7 cellular contexts compared by ENCODE assay signal in genomic region chr12:22275847-22276246, GRCh38. TPM values are rescaled to one million over a fixed set of nuclear protein-coding genes. Genes with fewer than 3 reads are reported as not detected.
DNase-seq lines count a peak whose midpoint lies in the region; ATAC-seq and TF ChIP-seq lines count a peak whose summit lies in the region.

No MANE protein-coding gene starts in this region.

- H3K27me3 Mint-ChIP-seq in activated T-helper 1 cell treated with anti-CD3 and anti-CD28 coated beads, Interleukin-12 subunit alpha, Interleukin-12 subunit beta, Interleukin-2, Interleukin-4 antibody, amounts not matched to agents 30 ng/mL and 10 ng/mL and 1 ng/mL, durations not matched to agents 14 hours and 24 hours and 36 hours (ENCODE audit: insufficient read depth) = peaks cover 1% of the 10 kb centered on the region

- H3K9me3 ChIP-seq in NT2/D1 (ENCODE audit: insufficient read depth, low read length) = peaks cover 15% of the 10 kb centered on the region; the same call in 1 of the 2 replicates
- no peaks in the 10 kb centered on the region for H3K9me3 ChIP-seq in mucosa of descending colon
- no peaks in the 10 kb centered on the region for H3K9me3 ChIP-seq in effector memory CD4-positive, alpha-beta T cell (ENCODE audit: control insufficient read depth, low read length)

- H3K27ac Mint-ChIP-seq in activated T-helper 1 cell treated with anti-CD3 and anti-CD28 coated beads, Interleukin-12 subunit alpha, Interleukin-12 subunit beta, Interleukin-2, Interleukin-4 antibody, amounts not matched to agents 30 ng/mL and 10 ng/mL and 1 ng/mL, durations not matched to agents 14 hours and 24 hours and 36 hours = no peak overlapping the region

- H3K9me3 Mint-ChIP-seq in activated T-helper 1 cell treated with anti-CD3 and anti-CD28 coated beads, Interleukin-12 subunit alpha, Interleukin-12 subunit beta, Interleukin-2, Interleukin-4 antibody, amounts not matched to agents 30 ng/mL and 10 ng/mL and 1 ng/mL, durations not matched to agents 14 hours and 24 hours and 36 hours = no peaks in the 10 kb centered on the region

- H3K27me3 ChIP-seq in NT2/D1 (ENCODE audit: insufficient read depth, insufficient read length) = no peaks in the 10 kb centered on the region
- no peaks in the 10 kb centered on the region for H3K27me3 ChIP-seq in effector memory CD4-positive, alpha-beta T cell (replicated peaks; ENCODE audit: control insufficient read depth, insufficient read depth, low read length, poor library complexity, severe bottlenecking)

- ATAC-seq in mucosa of descending colon (peak; percentile 85), HG03432 (IDR thresholded peaks at IDR 0.05; ENCODE audit: unreplicated experiment) (no peak)

- H3K4me1 ChIP-seq in NT2/D1 (ENCODE audit: insufficient read depth, insufficient read length) (peaks cover 2% of the 10 kb centered on the region), mucosa of descending colon (ENCODE audit: low read depth) (no peaks in the 10 kb centered on the region)
- no peaks in the 10 kb centered on the region for H3K4me1 ChIP-seq in effector memory CD4-positive, alpha-beta T cell (ENCODE audit: control insufficient read depth, insufficient read depth, low read length, poor library complexity, severe bottlenecking)

- H3K36me3 ChIP-seq in NT2/D1 (ENCODE audit: insufficient read depth, insufficient read length, low read length) (no peaks in the 10 kb centered on the region), mucosa of descending colon (ENCODE audit: low read depth) (no peaks in the 10 kb centered on the region)
- H3K36me3 ChIP-seq in effector memory CD4-positive, alpha-beta T cell (ENCODE audit: control insufficient read depth, insufficient read depth, low read length) = no peaks in the 10 kb centered on the region

- peak; percentile 87 for DNase-seq in NT2/D1 (ENCODE audit: low read depth, low spot score)
- DNase-seq in epithelial cell of esophagus (ENCODE audit: low read depth) = peak; percentile 100
- DNase-seq in mucosa of descending colon = peak; percentile 59 to 82 (median 61)
- no peak for DNase-seq in cerebellar nuclear complex (lab: John Stamatoyannopoulos, UW)
- DNase-seq in effector memory CD4-positive, alpha-beta T cell = no peak
- no peak for DNase-seq in activated T-helper 1 cell treated with anti-CD3 and anti-CD28 coated beads, Interleukin-12 subunit alpha, Interleukin-12 subunit beta, Interleukin-2, Interleukin-4 antibody, amounts not matched to agents 30 ng/mL and 10 ng/mL and 1 ng/mL, durations not matched to agents 14 hours and 24 hours and 36 hours (ENCODE audit: low spot score)

- no peaks in the 10 kb centered on the region for H3K36me3 Mint-ChIP-seq in activated T-helper 1 cell treated with anti-CD3 and anti-CD28 coated beads, Interleukin-12 subunit alpha, Interleukin-12 subunit beta, Interleukin-2, Interleukin-4 antibody, amounts not matched to agents 30 ng/mL and 10 ng/mL and 1 ng/mL, durations not matched to agents 14 hours and 24 hours and 36 hours (ENCODE audit: low read depth)

- H3K4me3 Mint-ChIP-seq in activated T-helper 1 cell treated with anti-CD3 and anti-CD28 coated beads, Interleukin-12 subunit alpha, Interleukin-12 subunit beta, Interleukin-2, Interleukin-4 antibody, amounts not matched to agents 30 ng/mL and 10 ng/mL and 1 ng/mL, durations not matched to agents 14 hours and 24 hours and 36 hours = no peak overlapping the region

- no peaks in the 10 kb centered on the region for H3K4me1 Mint-ChIP-seq in activated T-helper 1 cell treated with anti-CD3 and anti-CD28 coated beads, Interleukin-12 subunit alpha, Interleukin-12 subunit beta, Interleukin-2, Interleukin-4 antibody, amounts not matched to agents 30 ng/mL and 10 ng/mL and 1 ng/mL, durations not matched to agents 14 hours and 24 hours and 36 hours (ENCODE audit: low read depth)

- intact Hi-C loops in mucosa of descending colon (cut with DNase I, micrococcal nuclease) = no loop called here
- intact Hi-C loops in activated T-helper 1 cell treated with anti-CD3 and anti-CD28 coated beads, Interleukin-12 subunit alpha, Interleukin-12 subunit beta, Interleukin-2, Interleukin-4 antibody, amounts not matched to agents 30 ng/mL and 10 ng/mL and 1 ng/mL, durations not matched to agents 14 hours and 24 hours and 36 hours (cut with micrococcal nuclease) = no loop called here

- H3K4me3 ChIP-seq in NT2/D1 (ENCODE audit: insufficient read length, low read depth) (no peak overlapping the region), epithelial cell of esophagus (ENCODE audit: low read length) (no peak overlapping the region), mucosa of descending colon (no peak overlapping the region)
- no peak overlapping the region for H3K4me3 ChIP-seq in effector memory CD4-positive, alpha-beta T cell (ENCODE audit: insufficient read depth, low read depth, low read length, poor library complexity, severe bottlenecking)

- no peak overlapping the region for H3K9ac ChIP-seq in NT2/D1 (ENCODE audit: insufficient read length, low read depth)

- H3K27ac ChIP-seq in effector memory CD4-positive, alpha-beta T cell (ENCODE audit: insufficient read depth, low read length, poor library complexity, severe bottlenecking) = no peak overlapping the region

- TF ChIP-seq CTCF in epithelial cell of esophagus (IDR thresholded peaks at IDR 0.05; ENCODE audit: insufficient read depth, low read depth, low read length, missing control alignments) (no peak), mucosa of descending colon (IDR thresholded peaks at IDR 0.05) (no peak)

RNA-seq across cellular contexts. Expression of gene ST8SIA1, which starts 58.7 kb away (rescaled TPM):
- 10 to 100 TPM in 1 of 3 donors, 1 to 10 TPM in 2; 3.2 to 23.8 (median 3.2) TPM for total RNA-seq in mucosa of descending colon
- 0.17 and 0.57 TPM in 2 replicates for total RNA-seq in activated T-helper 1 cell treated with anti-CD3 and anti-CD28 coated beads, Interleukin-12 subunit alpha, Interleukin-12 subunit beta, Interleukin-2, Interleukin-4 antibody, amounts not matched to agents 30 ng/mL and 10 ng/mL and 1 ng/mL, durations not matched to agents 14 hours and 24 hours and 36 hours

Comparison
In these comparisons a context has a peak if more than half of its experiments do, and no peak if none do; other contexts are left out.
1. DNase-seq: peak in NT2/D1 (single experiment), epithelial cell of esophagus (single experiment) and mucosa of descending colon (3 of 3); none in cerebellar nuclear complex (0 of 2), effector memory CD4-positive, alpha-beta T cell (0 of 3) and activated T-helper 1 cell treated with anti-CD3 and anti-CD28 coated beads, Interleukin-12 subunit alpha, Interleukin-12 subunit beta, Interleukin-2, Interleukin-4 antibody, amounts not matched to agents 30 ng/mL and 10 ng/mL and 1 ng/mL, durations not matched to agents 14 hours and 24 hours and 36 hours (single experiment).